In genomic region chr6:144434308-144434990, GRCh38 we compare ENCODE assay signal across 11 cellular contexts.
DNase-seq lines count a peak whose midpoint lies in the region; ATAC-seq and TF ChIP-seq lines count a peak whose summit lies in the region.
"Had no signal": no experiment of that assay in that cellular context is flagged by ENCODE, and none has a peak within 500 bp of the region (broad histone marks: within the 10 kb centered on the region; RNA-seq: fewer than 3 reads in every experiment).

No MANE protein-coding gene starts in this region.

- H3K9me3 ChIP-seq in Caco-2 (peaks cover 1% of the 10 kb centered on the region; the same call in 1 of the 2 replicates), Panc1 (ENCODE audit: control insufficient read depth, insufficient read depth, low read depth, low read length) (no peaks in the 10 kb centered on the region), WERI-Rb-1 (ENCODE audit: severe bottlenecking) (no peaks in the 10 kb centered on the region)

- POLR2A ChIA-PET in Caco-2 (lab: Charles Lee) (no interaction called here), Panc1 (lab: Charles Lee) (interaction anchor here (0.6 kb wide), 1 partner anchor 44 kb away, joined by 3 read pairs; no protein-coding TSS in a partner anchor)

- no peaks in the 10 kb centered on the region for H3K27me3 Mint-ChIP-seq in Caco-2 (ENCODE audit: insufficient read depth, unreplicated experiment)
- no peaks in the 10 kb centered on the region for H3K27me3 Mint-ChIP-seq in natural killer cell treated with Interleukin-12 subunit alpha and Interleukin-12 subunit beta and Interleukin-15 and Interleukin-18, amount 100 ng/mL, for 72 hours
- H3K27me3 Mint-ChIP-seq: dendritic cell treated with granulocyte-macrophage colony-stimulating factor and Interleukin-4, amounts not matched to agents 40 ng/mL and 50 ng/mL, for 4 days had no signal

- in situ Hi-C loops in Panc1 (cut with HindIII; ENCODE audit: low pct_unique_long_range_greater_than_20kb, low sequenced_read_pairs), result no loop called here

- H3K4me3 ChIP-seq in Caco-2 (ENCODE audit: low read depth, low read length) (no peak overlapping the region), Panc1 (ENCODE audit: low read depth in 2 of 2, low read length in 2 of 2) (no peak overlapping the region), epithelial cell of proximal tubule (ENCODE audit: low read depth, low read length) (no peak overlapping the region), WERI-Rb-1 (ENCODE audit: low read depth, low read length) (no peak overlapping the region)

- peaks cover 6% of the 10 kb centered on the region for H3K4me1 Mint-ChIP-seq in Caco-2 (ENCODE audit: low read depth, unreplicated experiment)
- H3K4me1 Mint-ChIP-seq in natural killer cell treated with Interleukin-12 subunit alpha and Interleukin-12 subunit beta and Interleukin-15 and Interleukin-18, amount 100 ng/mL, for 72 hours (ENCODE audit: low read depth in 2 of 2), result peaks cover 17 to 25% of the 10 kb centered on the region in 2 donors

- no TSS peak for BruUV-seq in Caco-2 (replicated peaks; lab: Mats Ljungman, UMichigan)
- BruUV-seq in Panc1 (replicated peaks; lab: Mats Ljungman, UMichigan), result no TSS peak

- CTCF ChIA-PET in Caco-2 (lab: Charles Lee) (no interaction called here), Panc1 (lab: Charles Lee) (interaction anchor here (0.5 kb wide), 2 partner anchors 47 to 104 kb away, joined by 4 read pairs; no protein-coding TSS in a partner anchor)

- no peak for DNase-seq in Caco-2
- DNase-seq in Panc1 (ENCODE audit: low read depth, low spot score), result no peak
- peak; percentile 37 for DNase-seq in epithelial cell of proximal tubule (ENCODE audit: low read depth)
- DNase-seq in natural killer cell treated with Interleukin-12 subunit alpha and Interleukin-12 subunit beta and Interleukin-15 and Interleukin-18, amount 100 ng/mL, for 72 hours (ENCODE audit: low spot score), result no peak
- DNase-seq in NCI-H1092 (lab: John Stamatoyannopoulos, UW), result no peak
- DNase-seq in amygdala (lab: John Stamatoyannopoulos, UW), result no peak
- no peak for DNase-seq in WERI-Rb-1
- DNase-seq: activated CD4-positive, alpha-beta T cell treated with anti-CD3 and anti-CD28 coated beads, Interleukin-2, amount 50 U/mL, for 1 hour; NK-92 treated with Interleukin-12 subunit alpha and Interleukin-12 subunit beta, amount 100 ng/mL, for 24 hours had no signal

- H3K27ac ChIP-seq in Panc1 (ENCODE audit: low read length) (no peak overlapping the region), WERI-Rb-1 (no peak overlapping the region)

- H3K27me3 ChIP-seq in Caco-2 (replicated peaks; ENCODE audit: control insufficient read depth, insufficient read depth, low read length) (no peaks in the 10 kb centered on the region), Panc1 (ENCODE audit: control insufficient read depth, insufficient read depth, low read length) (no peaks in the 10 kb centered on the region), WERI-Rb-1 (ENCODE audit: insufficient read depth, low read depth, severe bottlenecking) (no peaks in the 10 kb centered on the region)

- TF ChIP-seq CTCF in Caco-2 (IDR thresholded peaks at IDR 0.05; ENCODE audit: insufficient read depth in 1 of 2, low read depth in 1 of 2, low read length in 1 of 2, severe bottlenecking in 1 of 2, unreplicated experiment in 1 of 2) (no peak), Panc1 (IDR thresholded peaks at IDR 0.05) (no peak), epithelial cell of proximal tubule (conservative IDR thresholded peaks at IDR 0.05; ENCODE audit: low read depth, low read length) (no peak), WERI-Rb-1 (IDR thresholded peaks at IDR 0.05; ENCODE audit: low read depth, low read length) (no peak)

- peak overlapping the region; percentile 2 for H3K27ac Mint-ChIP-seq in Caco-2 (ENCODE audit: unreplicated experiment)
- peak overlapping the region; percentile 67 to 84 for H3K27ac Mint-ChIP-seq in natural killer cell treated with Interleukin-12 subunit alpha and Interleukin-12 subunit beta and Interleukin-15 and Interleukin-18, amount 100 ng/mL, for 72 hours
- H3K27ac Mint-ChIP-seq: dendritic cell treated with granulocyte-macrophage colony-stimulating factor and Interleukin-4, amounts not matched to agents 40 ng/mL and 50 ng/mL, for 4 days had no signal

- intact Hi-C loops in Caco-2 (cut with micrococcal nuclease; ENCODE audit: unreplicated experiment), result no loop called here
- intact Hi-C loops in Panc1 (cut with micrococcal nuclease; ENCODE audit: unreplicated experiment), result no loop called here

- H3K4me3 Mint-ChIP-seq in Caco-2 (ENCODE audit: unreplicated experiment), result no peak overlapping the region
- H3K4me3 Mint-ChIP-seq in natural killer cell treated with Interleukin-12 subunit alpha and Interleukin-12 subunit beta and Interleukin-15 and Interleukin-18, amount 100 ng/mL, for 72 hours, result no peak overlapping the region
- H3K4me3 Mint-ChIP-seq: dendritic cell treated with granulocyte-macrophage colony-stimulating factor and Interleukin-4, amounts not matched to agents 40 ng/mL and 50 ng/mL, for 4 days had no signal

- H3K36me3 Mint-ChIP-seq in Caco-2 (ENCODE audit: insufficient read depth, unreplicated experiment), result peaks cover 90% of the 10 kb centered on the region
- H3K36me3 Mint-ChIP-seq in natural killer cell treated with Interleukin-12 subunit alpha and Interleukin-12 subunit beta and Interleukin-15 and Interleukin-18, amount 100 ng/mL, for 72 hours, result peaks cover 38% of the 10 kb centered on the region

- H3K9me3 Mint-ChIP-seq in Caco-2 (ENCODE audit: unreplicated experiment), result no peaks in the 10 kb centered on the region
- no peaks in the 10 kb centered on the region for H3K9me3 Mint-ChIP-seq in natural killer cell treated with Interleukin-12 subunit alpha and Interleukin-12 subunit beta and Interleukin-15 and Interleukin-18, amount 100 ng/mL, for 72 hours
- H3K9me3 Mint-ChIP-seq: dendritic cell treated with granulocyte-macrophage colony-stimulating factor and Interleukin-4, amounts not matched to agents 40 ng/mL and 50 ng/mL, for 4 days had no signal

- H3K36me3 ChIP-seq in Caco-2 (ENCODE audit: control insufficient read depth, insufficient read depth, low read length) (peaks cover 4% of the 10 kb centered on the region), Panc1 (ENCODE audit: control insufficient read depth, insufficient read depth, low read length) (peaks cover 14% of the 10 kb centered on the region), WERI-Rb-1 (no peaks in the 10 kb centered on the region; the same call in 1 of the 2 replicates)

- H3K4me1 ChIP-seq in Caco-2 (no peaks in the 10 kb centered on the region), Panc1 (ENCODE audit: control insufficient read depth, insufficient read depth, low read length) (0 out of 2 replicates have a peak, but pooled peaks cover 3% of the 10 kb centered on the region)

- ATAC-seq in Panc1, result peak; percentile 65
- peak; percentile 57 to 61 for ATAC-seq in natural killer cell treated with Interleukin-12 subunit alpha and Interleukin-12 subunit beta and Interleukin-15 and Interleukin-18, amount 100 ng/mL, for 72 hours
- ATAC-seq in GM18517 (IDR thresholded peaks at IDR 0.05; ENCODE audit: unreplicated experiment), result no peak
